Comparison of ENCODE assay signal across 25 cellular contexts in genomic region chr17:52710363-52710901, GRCh38.
"Had no signal": no experiment of that assay in that cellular context is flagged by ENCODE, and none has a peak within 500 bp of the region (broad histone marks: within the 10 kb centered on the region; RNA-seq: fewer than 3 reads in every experiment).

No MANE protein-coding gene starts in this region.

- H3K79me2 ChIP-seq: hepatocyte had no signal

- H3K36me3 Mint-ChIP-seq: memory B cell; mesothelial cell of epicardium; naive B cell; natural killer cell treated with Interleukin-12 subunit alpha and Interleukin-12 subunit beta and Interleukin-15 and Interleukin-18, amount 100 ng/mL, for 72 hours had no signal

- H3K27me3 ChIP-seq: esophagus muscularis mucosa, foreskin keratinocyte, heart left ventricle, hepatocyte, neutrophil, pancreas, right lobe of liver, stomach, thyroid gland had no signal

- H3K9me3 Mint-ChIP-seq: dendritic cell treated with granulocyte-macrophage colony-stimulating factor and Interleukin-4, amounts not matched to agents 40 ng/mL and 50 ng/mL, for 4 days; mesothelial cell of epicardium had no signal

- H3K27ac ChIP-seq: esophagus muscularis mucosa, foreskin keratinocyte, gastroesophageal sphincter, heart left ventricle, hepatocyte, neutrophil, pancreas, right lobe of liver, stomach, thyroid gland had no signal

- H3K36me3 ChIP-seq: esophagus muscularis mucosa, gastroesophageal sphincter, heart left ventricle, neutrophil, pancreas, right lobe of liver, stomach, thyroid gland had no signal

- H3K27me3 Mint-ChIP-seq: dendritic cell treated with granulocyte-macrophage colony-stimulating factor and Interleukin-4, amounts not matched to agents 40 ng/mL and 50 ng/mL, for 4 days; memory B cell; naive B cell; natural killer cell treated with Interleukin-12 subunit alpha and Interleukin-12 subunit beta and Interleukin-15 and Interleukin-18, amount 100 ng/mL, for 72 hours had no signal

- H3K4me1 ChIP-seq: esophagus muscularis mucosa, foreskin keratinocyte, gastroesophageal sphincter, heart left ventricle, pancreas, right lobe of liver, stomach, thyroid gland had no signal

- H3K9me3 ChIP-seq: esophagus muscularis mucosa, gastroesophageal sphincter, heart left ventricle, mucosa of descending colon, neutrophil, pancreas, right lobe of liver, stomach, thyroid gland had no signal

- H3K4me2 ChIP-seq: hepatocyte had no signal

- H3K4me1 Mint-ChIP-seq: memory B cell, mesothelial cell of epicardium, naive B cell, neural crest cell had no signal

- DNase-seq: effector CD8-positive, alpha-beta T cell; foreskin keratinocyte; heart left ventricle; kidney glomerular epithelial cell; naive B cell; right lobe of liver; small intestine; stimulated activated CD4-positive, alpha-beta T cell treated with anti-CD3 and anti-CD28 coated beads, Interleukin-15, amount 100 ng/mL, for 24 hours; stimulated activated CD4-positive, alpha-beta T cell treated with anti-CD3 and anti-CD28 coated beads, Interleukin-2, amount 100 ng/mL, for 48 hours; stimulated activated CD8-positive, alpha-beta memory T cell treated with anti-CD3 and anti-CD28 coated beads, Interleukin-4, amount 100 ng/mL, for 48 hours; stimulated activated naive CD4-positive, alpha-beta T cell; stomach; thyroid gland had no signal

- H3K4me3 Mint-ChIP-seq: dendritic cell treated with granulocyte-macrophage colony-stimulating factor and Interleukin-4, amounts not matched to agents 40 ng/mL and 50 ng/mL, for 4 days; memory B cell; mesothelial cell of epicardium; naive B cell; natural killer cell treated with Interleukin-12 subunit alpha and Interleukin-12 subunit beta and Interleukin-15 and Interleukin-18, amount 100 ng/mL, for 72 hours; neural crest cell had no signal

- ATAC-seq: foreskin keratinocyte, gastroesophageal sphincter, heart left ventricle, mucosa of descending colon, pancreas had no signal

- H3K4me3 ChIP-seq: esophagus muscularis mucosa, gastroesophageal sphincter, heart left ventricle, hepatocyte, lung, mucosa of descending colon, pancreas, right lobe of liver, stomach, thyroid gland had no signal

- H2AFZ ChIP-seq: hepatocyte had no signal

- H3K27ac Mint-ChIP-seq: dendritic cell treated with granulocyte-macrophage colony-stimulating factor and Interleukin-4, amounts not matched to agents 40 ng/mL and 50 ng/mL, for 4 days; memory B cell; mesothelial cell of epicardium; naive B cell; natural killer cell treated with Interleukin-12 subunit alpha and Interleukin-12 subunit beta and Interleukin-15 and Interleukin-18, amount 100 ng/mL, for 72 hours had no signal
